ENCODE assay signal across 7 cellular contexts in the genomic region with DNA sequence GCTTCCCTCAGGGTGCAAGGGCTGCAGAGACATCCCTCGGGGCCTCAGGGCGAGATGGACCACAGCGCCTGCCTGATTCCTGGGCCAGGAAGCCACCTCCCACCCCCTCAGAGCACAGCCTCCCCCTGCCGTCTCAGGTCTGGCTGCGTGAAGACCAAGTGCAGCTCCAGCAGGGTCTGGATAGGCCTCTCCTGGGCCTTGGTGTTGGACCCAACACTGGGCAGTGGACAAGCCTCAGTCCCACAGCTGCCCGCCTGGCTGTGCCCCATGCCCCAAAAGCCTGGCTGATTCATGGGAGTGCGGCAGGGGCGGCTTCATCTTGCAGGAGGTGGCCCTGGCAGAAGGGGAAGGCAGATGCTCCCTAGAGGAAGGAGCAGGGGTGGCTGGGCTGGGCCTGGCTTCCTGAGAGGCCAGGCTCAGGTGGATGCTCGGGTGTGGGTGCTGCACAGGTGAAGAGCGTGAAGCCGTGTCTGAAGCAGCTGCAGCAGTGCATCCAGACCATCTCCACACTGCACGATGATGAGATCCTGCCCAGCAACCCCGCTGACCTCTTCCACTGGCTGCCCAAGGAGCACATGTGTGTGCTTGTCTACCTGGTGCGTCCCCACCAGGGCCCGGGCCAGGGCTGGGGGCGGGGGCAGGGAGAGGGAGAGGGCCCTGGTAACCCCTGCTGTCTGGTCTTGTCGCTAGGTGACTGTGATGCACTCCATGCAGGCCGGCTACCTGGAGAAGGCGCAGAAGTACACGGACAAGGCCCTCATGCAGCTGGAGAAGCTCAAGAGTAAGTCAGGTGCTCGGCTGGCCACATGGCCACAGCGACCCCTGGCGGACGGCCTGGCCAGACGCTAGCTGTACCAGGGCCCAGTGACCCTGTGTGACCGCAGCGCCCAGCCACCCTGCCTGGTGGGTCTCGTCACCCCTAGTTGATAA. TPM values are rescaled to one million over a fixed set of nuclear protein-coding genes. Genes with fewer than 3 reads are reported as not detected.
DNase-seq lines count a peak whose midpoint lies in the region; ATAC-seq and TF ChIP-seq lines count a peak whose summit lies in the region.

No MANE protein-coding gene starts in this region.

- ATAC-seq in gastroesophageal sphincter: peak; percentile 42

- H3K4me3 ChIP-seq in GM12865 (ENCODE audit: low read depth, low read length) (no peak overlapping the region), SU-DHL-6 (ENCODE audit: insufficient read depth, low read length, poor library complexity, severe bottlenecking) (no peak overlapping the region), gastroesophageal sphincter (no peak overlapping the region)

- H3K9me2 ChIP-seq in SU-DHL-6 (replicated peaks; ENCODE audit: insufficient read depth, low read length): no peaks in the 10 kb centered on the region

- peak; percentile 74 for DNase-seq in GM12865 (ENCODE audit: low read depth)
- DNase-seq in MV-4-11 (lab: John Stamatoyannopoulos, UW): peak; percentile 20
- peak; percentile 82 for DNase-seq in progenitor cell of endocrine pancreas (ENCODE audit: low spot score, unreplicated experiment)
- DNase-seq in effector CD4-positive, alpha-beta T cell: no peak
- DNase-seq in T-helper 2 cell treated with Interferon-gamma antibody and Interleukin-4, amounts not matched to agents 5 μg/mL and 100 μg/mL, for 36 hours (ENCODE audit: low spot score): no peak

- H3K27me3 ChIP-seq in SU-DHL-6 (ENCODE audit: low read length) (no peaks in the 10 kb centered on the region), gastroesophageal sphincter (no peaks in the 10 kb centered on the region)

- H3K9ac ChIP-seq in SU-DHL-6 (ENCODE audit: low read length): no peak overlapping the region

- H3K9me3 ChIP-seq in SU-DHL-6 (ENCODE audit: insufficient read depth, low read length) (no peaks in the 10 kb centered on the region), gastroesophageal sphincter (no peaks in the 10 kb centered on the region)

- H2AFZ ChIP-seq in SU-DHL-6 (ENCODE audit: low read depth, low read length, severe bottlenecking): no peak overlapping the region

- H4K20me1 ChIP-seq in SU-DHL-6 (ENCODE audit: low read depth, low read length): no peaks in the 10 kb centered on the region

- H3K36me3 Mint-ChIP-seq in progenitor cell of endocrine pancreas (ENCODE audit: insufficient read depth): peaks cover 13% of the 10 kb centered on the region
- peaks cover 34% of the 10 kb centered on the region for H3K36me3 Mint-ChIP-seq in T-helper 2 cell treated with Interferon-gamma antibody and Interleukin-4, amounts not matched to agents 5 μg/mL and 100 μg/mL, for 36 hours (ENCODE audit: low read depth)

- H3K36me3 ChIP-seq in SU-DHL-6 (ENCODE audit: low read length): no peaks in the 10 kb centered on the region
- H3K36me3 ChIP-seq in gastroesophageal sphincter: peaks cover 0 to 100% of the 10 kb centered on the region in 2 donors

- no peak overlapping the region for H3K4me2 ChIP-seq in SU-DHL-6 (ENCODE audit: low read depth, low read length, poor library complexity, severe bottlenecking)

- 0 to 87% methylated on average over 1 to 3 of the region's 28 CpGs for WGBS in gastroesophageal sphincter (ENCODE audit: low coverage in 1 of 2), 2 donors

- no peak for TF ChIP-seq POLR2A in gastroesophageal sphincter (IDR thresholded peaks at IDR 0.05)

- no peaks in the 10 kb centered on the region for H3K9me3 Mint-ChIP-seq in progenitor cell of endocrine pancreas (ENCODE audit: low read depth)
- H3K9me3 Mint-ChIP-seq in T-helper 2 cell treated with Interferon-gamma antibody and Interleukin-4, amounts not matched to agents 5 μg/mL and 100 μg/mL, for 36 hours: no peaks in the 10 kb centered on the region

- H3K79me2 ChIP-seq in SU-DHL-6 (ENCODE audit: insufficient read depth, low read length): no peaks in the 10 kb centered on the region

- no peaks in the 10 kb centered on the region for H3K27me3 Mint-ChIP-seq in progenitor cell of endocrine pancreas
- no peaks in the 10 kb centered on the region for H3K27me3 Mint-ChIP-seq in T-helper 2 cell treated with Interferon-gamma antibody and Interleukin-4, amounts not matched to agents 5 μg/mL and 100 μg/mL, for 36 hours (ENCODE audit: low read depth)

- no peak overlapping the region for H3K27ac ChIP-seq in SU-DHL-6 (ENCODE audit: low read depth, low read length)
- no peak overlapping the region for H3K27ac ChIP-seq in gastroesophageal sphincter

- TF ChIP-seq CTCF in GM12865 (IDR thresholded peaks at IDR 0.05; ENCODE audit: insufficient read depth, low read depth, low read length, missing control alignments) (peak; percentile 93), SU-DHL-6 (IDR thresholded peaks at IDR 0.05; ENCODE audit: insufficient read depth, low read length, poor library complexity, severe bottlenecking) (peak; percentile 93), gastroesophageal sphincter (IDR thresholded peaks at IDR 0.05) (peak in 3 of 4 experiments; percentile 67 to 83 (median 70)), progenitor cell of endocrine pancreas (IDR thresholded peaks at IDR 0.05; ENCODE audit: unreplicated experiment) (peak; percentile 99)

- no peak overlapping the region for H3K4me3 Mint-ChIP-seq in progenitor cell of endocrine pancreas (ENCODE audit: low read depth)
- no peak overlapping the region for H3K4me3 Mint-ChIP-seq in T-helper 2 cell treated with Interferon-gamma antibody and Interleukin-4, amounts not matched to agents 5 μg/mL and 100 μg/mL, for 36 hours

- no peak for TF ChIP-seq EP300 in gastroesophageal sphincter (IDR thresholded peaks at IDR 0.05)

- no peaks in the 10 kb centered on the region for H3K4me1 ChIP-seq in gastroesophageal sphincter

- H3K27ac Mint-ChIP-seq in progenitor cell of endocrine pancreas: peak overlapping the region; percentile 59
- H3K27ac Mint-ChIP-seq in T-helper 2 cell treated with Interferon-gamma antibody and Interleukin-4, amounts not matched to agents 5 μg/mL and 100 μg/mL, for 36 hours: no peak overlapping the region

- no peaks in the 10 kb centered on the region for H3F3A ChIP-seq in SU-DHL-6 (ENCODE audit: insufficient read depth)

- no peaks in the 10 kb centered on the region for H3K4me1 Mint-ChIP-seq in progenitor cell of endocrine pancreas (ENCODE audit: low read depth)
- H3K4me1 Mint-ChIP-seq in T-helper 2 cell treated with Interferon-gamma antibody and Interleukin-4, amounts not matched to agents 5 μg/mL and 100 μg/mL, for 36 hours (ENCODE audit: low read depth): no peaks in the 10 kb centered on the region

RNA-seq across cellular contexts. Expression of a gene that starts 21.7 kb away (rescaled TPM):
- total RNA-seq in gastroesophageal sphincter (10 to 100 TPM; 17.9 to 46.5 (median 39.0) TPM), progenitor cell of endocrine pancreas (91.9 and 98.5 TPM in 2 replicates)

RNA-seq across cellular contexts. Expression of a gene that starts 22.0 kb away (rescaled TPM):
- total RNA-seq in gastroesophageal sphincter: 10 to 100 TPM; 28.4 to 37.6 (median 32.3) TPM
- 86.0 and 95.6 TPM in 2 replicates for total RNA-seq in progenitor cell of endocrine pancreas

Comparison
In these comparisons a context has a peak if more than half of its experiments do, and no peak if none do; other contexts are left out.
1. DNase-seq: peak in GM12865 (single experiment), MV-4-11 (single experiment) and progenitor cell of endocrine pancreas (single experiment); none in effector CD4-positive, alpha-beta T cell (single experiment) and T-helper 2 cell treated with Interferon-gamma antibody and Interleukin-4, amounts not matched to agents 5 μg/mL and 100 μg/mL, for 36 hours (single experiment).
2. Peak in every context shown above with its lines, with median percentiles within 50 percentile points of each other: CTCF ChIP-seq.